ENCODE assay signal across 8 cellular contexts in genomic region chr7:121438017-121438955, GRCh38. TPM values are rescaled to one million over a fixed set of nuclear protein-coding genes. Genes with fewer than 3 reads are reported as not detected.
DNase-seq lines count a peak whose midpoint lies in the region; ATAC-seq and TF ChIP-seq lines count a peak whose summit lies in the region.
"Not testable (repeated sequence)": the region's sequence is repeated elsewhere in the genome, so short reads cannot be mapped to it uniquely, and the experiment has no call there.

No MANE protein-coding gene starts in this region.

- H3K27me3 ChIP-seq in duodenal mucosa (ENCODE audit: control insufficient read depth in 1 of 2, insufficient read depth in 2 of 2, low read length in 2 of 2); uterus: not testable (repeated sequence)

- H3K4me1 ChIP-seq in duodenal mucosa (ENCODE audit: control insufficient read depth in 1 of 2, insufficient read depth in 2 of 2, low read length in 2 of 2) = peaks cover 8 to 16% of the 10 kb centered on the region in 2 donors
- H3K4me1 ChIP-seq in uterus = not testable (repeated sequence)

- H3K9me3 ChIP-seq in duodenal mucosa (ENCODE audit: control insufficient read depth in 1 of 2, low read length in 2 of 2); uterus: not testable (repeated sequence)

- intact Hi-C loops in uterus (cut with DNase I; ENCODE audit: low total_unique reads) = not testable (repeated sequence)

- not testable (repeated sequence) for TF ChIP-seq POLR2A in uterus (IDR thresholded peaks at IDR 0.05)

- peak overlapping the region in 1 of 2 donors; percentile 4 for H3K9ac ChIP-seq in duodenal mucosa (ENCODE audit: low read depth in 1 of 2, low read length in 2 of 2)

- H3K4me3 ChIP-seq in duodenal mucosa (ENCODE audit: low read depth in 1 of 2, low read length in 2 of 2) (peak overlapping the region; percentile 32 to 51), uterus (peak overlapping the region; percentile 6 to 8)

- TF ChIP-seq CTCF in uterus (IDR thresholded peaks at IDR 0.05) = peak in 1 of 4 experiments; percentile 14

- DNase-seq in OCI-M2 (lab: John Stamatoyannopoulos, UW; ENCODE audit: unreplicated experiment) (peak; percentile 38), left kidney (ENCODE audit: low read depth, low spot score) (peak; percentile 84), smooth muscle cell of the brain vasculature (ENCODE audit: low read depth, low spot score) (peak; percentile 24), uterus (peak; percentile 64 to 73)
- peak; percentile 12 to 40 (median 15) for DNase-seq in activated CD8-positive, alpha-beta memory T cell treated with anti-CD3 and anti-CD28 coated beads for 48 hours (ENCODE audit: low read depth in 2 of 3, low spot score in 2 of 3)

- H3K36me3 ChIP-seq in duodenal mucosa (ENCODE audit: control insufficient read depth in 1 of 2, insufficient read depth in 2 of 2, low read length in 2 of 2); uterus: not testable (repeated sequence)

- ATAC-seq in GM18873 (IDR thresholded peaks at IDR 0.05; ENCODE audit: low FRiP score, unreplicated experiment) (peak; percentile 45), HG03354 (IDR thresholded peaks at IDR 0.05; ENCODE audit: poor library complexity, severe bottlenecking, unreplicated experiment) (peak; percentile 58)

- H3K27ac ChIP-seq in duodenal mucosa (ENCODE audit: low read depth, low read length) = not testable (repeated sequence)
- peak overlapping the region; percentile 60 to 78 for H3K27ac ChIP-seq in uterus

RNA-seq across cellular contexts. Expression of gene FAM3C, which starts 42.2 kb away (rescaled TPM):
- 100 to 1,000 TPM in 1 of 4 donors, 10 to 100 TPM in 3; 36.1 to 104 (median 65.8) TPM for total RNA-seq in uterus

Comparison
In these comparisons a context has a peak if more than half of its experiments do, and no peak if none do; other contexts are left out.
1. DNase-seq: peak in every context shown above with its lines; median percentile 84 in left kidney; 68 in uterus; 38 in OCI-M2; 24 in smooth muscle cell of the brain vasculature; 15 in activated CD8-positive, alpha-beta memory T cell treated with anti-CD3 and anti-CD28 coated beads for 48 hours.